30 cellular contexts compared by ENCODE assay signal in genomic region chr16:56206951-56207350, GRCh38. TPM values are rescaled to one million over a fixed set of nuclear protein-coding genes. Genes with fewer than 3 reads are reported as not detected.
"Had no signal": no experiment of that assay in that cellular context is flagged by ENCODE, and none has a peak within 500 bp of the region (broad histone marks: within the 10 kb centered on the region; RNA-seq: fewer than 3 reads in every experiment).

No MANE protein-coding gene starts in this region.

- H3K27me3 ChIP-seq: ascending aorta, cardiac muscle cell had no signal

- H3K9me3 ChIP-seq: ascending aorta had no signal

- FAIRE-seq: bronchial epithelial cell, TTC549 had no signal

- ATAC-seq: activated CD8-positive, alpha-beta memory T cell treated with anti-CD3 and anti-CD28 coated beads, Interleukin-2, amount 10 ng/mL, durations not matched to agents 7 days and 5 days; activated CD8-positive, alpha-beta T cell treated with anti-CD3 and anti-CD28 coated beads, Interleukin-2, amount 10 ng/mL, durations not matched to agents 7 days and 5 days; activated naive CD8-positive, alpha-beta T cell treated with anti-CD3 and anti-CD28 coated beads, Interleukin-2, amount 50 U/mL, for 24 hours had no signal

- DNase-seq: activated B cell treated with CpG ODN at 0.5 μM for 24 hours; activated CD4-positive, alpha-beta memory T cell treated with anti-CD3 and anti-CD28 coated beads, Interleukin-2, amount 10 ng/mL, durations not matched to agents 7 days and 5 days; activated CD4-positive, alpha-beta T cell treated with anti-CD3 and anti-CD28 coated beads for 4 hours; activated CD4-positive, alpha-beta T cell treated with anti-CD3 and anti-CD28 coated beads, Interleukin-2, amount 10 ng/mL, durations not matched to agents 24 days and 14 days; activated CD4-positive, alpha-beta T cell treated with anti-CD3 and anti-CD28 coated beads, Interleukin-2, amount 50 U/mL, for 1 hour; activated CD4-positive, alpha-beta T cell treated with anti-CD3 and anti-CD28 coated beads, Interleukin-2, amount 50 U/mL, for 4 hours; activated CD4-positive, CD25-positive, alpha-beta regulatory T cell treated with anti-CD3 and anti-CD28 coated beads, Interleukin-2, amount 50 U/mL, for 72 hours; activated CD8-positive, alpha-beta memory T cell treated with anti-CD3 and anti-CD28 coated beads for 24 hours; activated CD8-positive, alpha-beta memory T cell treated with anti-CD3 and anti-CD28 coated beads, Interleukin-2, amount 10 ng/mL, durations not matched to agents 7 days and 5 days; activated CD8-positive, alpha-beta memory T cell treated with anti-CD3 and anti-CD28 coated beads, Interleukin-2, amount 50 U/mL, for 48 hours; activated CD8-positive, alpha-beta T cell treated with anti-CD3 and anti-CD28 coated beads, Interleukin-2, amount 10 ng/mL, durations not matched to agents 7 days and 5 days; activated effector memory CD4-positive, alpha-beta T cell treated with Interleukin-2 at 50 U/mL for 16 hours; activated gamma-delta T cell; activated naive CD4-positive, alpha-beta T cell treated with anti-CD3 and anti-CD28 coated beads, Interleukin-2, amount 10 ng/mL, durations not matched to agents 7 days and 5 days; activated naive CD4-positive, alpha-beta T cell treated with Interleukin-2 at 50 U/mL for 16 hours; activated naive CD8-positive, alpha-beta T cell treated with anti-CD3 and anti-CD28 coated beads, Interleukin-2, amount 10 ng/mL, durations not matched to agents 7 days and 5 days; activated naive CD8-positive, alpha-beta T cell treated with anti-CD3 and anti-CD28 coated beads, Interleukin-2, amount 50 U/mL, for 24 hours; activated T-cell treated with anti-CD3 and anti-CD28 coated beads, Interleukin-2, amount 50 U/mL, for 24 hours; activated T-cell treated with anti-CD3 and anti-CD28 coated beads, Interleukin-2, amount 50 U/mL, for 48 hours; amygdala; anterior cingulate cortex; caudate nucleus; cerebellar nuclear complex; T-helper 2 cell; T-helper 9 cell had no signal

- H3K4me3 ChIP-seq: ascending aorta, cardiac muscle cell had no signal

- H3K27ac ChIP-seq: ascending aorta, cardiac muscle cell, VCaP had no signal

- H3K36me3 ChIP-seq: ascending aorta, cardiac muscle cell had no signal

- H3K4me1 ChIP-seq: ascending aorta had no signal

RNA-seq across cellular contexts. Expression of gene GNAO1, which starts 15.7 kb away (rescaled TPM):
- total RNA-seq: bronchial epithelial cell had no signal
